In genomic region chr5:81749562-81750307, GRCh38 we compare ENCODE assay signal across 9 cellular contexts. TPM values are rescaled to one million over a fixed set of nuclear protein-coding genes. Genes with fewer than 3 reads are reported as not detected.
A peak's percentile ranks its signal among the peaks of the same experiment; 100 is the strongest.
DNase-seq lines count a peak whose midpoint lies in the region; ATAC-seq and TF ChIP-seq lines count a peak whose summit lies in the region.
"Had no signal": no experiment of that assay in that cellular context is flagged by ENCODE, and none has a peak within 500 bp of the region (broad histone marks: within the 10 kb centered on the region; RNA-seq: fewer than 3 reads in every experiment).

No MANE protein-coding gene starts in this region.

- H3K27me3 ChIP-seq in parathyroid adenoma (ENCODE audit: control insufficient read depth, insufficient read depth, low read length) (no peaks in the 10 kb centered on the region), aorta (ENCODE audit: control insufficient read depth in 1 of 2, insufficient read depth in 2 of 2, low read length in 1 of 2) (no peaks in the 10 kb centered on the region)

- peak overlapping the region; percentile 13 for H3K27ac ChIP-seq in parathyroid adenoma
- peak overlapping the region in 1 of 2 donors; percentile 74 for H3K27ac ChIP-seq in aorta (ENCODE audit: low read depth in 1 of 2, low read length in 2 of 2)
- H3K27ac ChIP-seq: C4-2B had no signal

- peaks cover 10% of the 10 kb centered on the region for H3K4me1 ChIP-seq in parathyroid adenoma
- no peaks in the 10 kb centered on the region for H3K4me1 ChIP-seq in aorta (ENCODE audit: control insufficient read depth in 1 of 2, insufficient read depth in 2 of 2, low read length in 2 of 2)

- intact Hi-C loops in aorta (cut with DNase I), result loop anchor here (2.0 to 10.0 kb wide), 6 partner anchors 37 to 515 kb away; partner anchors contain the start of genes ATG10 (in 2 of the 2) and CKMT2 (in 1 of the 2)

- 1% methylated on average over 50 to 61 of the region's 61 CpGs for WGBS in aorta, 2 donors

- peaks cover 6% of the 10 kb centered on the region for H3K79me2 ChIP-seq in parathyroid adenoma

- peak; percentile 7 for DNase-seq in DMS79 treated with DMSO at 0.1 percent for 48 hours (lab: John Stamatoyannopoulos, UW)
- no peak for DNase-seq in DMS79 (lab: John Stamatoyannopoulos, UW)
- peak; percentile 15 for DNase-seq in NCI-H2227 treated with DMSO at 0.1 percent for 48 hours (lab: John Stamatoyannopoulos, UW)
- DNase-seq in globus pallidus (ENCODE audit: low spot score), result peak; percentile 34
- DNase-seq in aorta, result peak; percentile 61 to 83

- H3K27ac Mint-ChIP-seq in activated T-helper 17 cell treated with anti-CD3 and anti-CD28 coated beads, Interleukin-2, amount 50 U/mL, for 72 hours, result peak overlapping the region; percentile 79

- peak overlapping the region; percentile 47 for H2AFZ ChIP-seq in parathyroid adenoma

- H3K9me3 ChIP-seq in parathyroid adenoma (ENCODE audit: control insufficient read depth, low read length) (no peaks in the 10 kb centered on the region), aorta (ENCODE audit: control insufficient read depth, low read length) (no peaks in the 10 kb centered on the region)

- H3K9ac ChIP-seq in parathyroid adenoma, result no peak overlapping the region

- H3K9me3 Mint-ChIP-seq in activated T-helper 17 cell treated with anti-CD3 and anti-CD28 coated beads, Interleukin-2, amount 50 U/mL, for 72 hours, result no peaks in the 10 kb centered on the region

- no peaks in the 10 kb centered on the region for H3K36me3 Mint-ChIP-seq in activated T-helper 17 cell treated with anti-CD3 and anti-CD28 coated beads, Interleukin-2, amount 50 U/mL, for 72 hours (ENCODE audit: low read depth)

- peaks cover 5% of the 10 kb centered on the region for H3K4me1 Mint-ChIP-seq in activated T-helper 17 cell treated with anti-CD3 and anti-CD28 coated beads, Interleukin-2, amount 50 U/mL, for 72 hours

- H3K4me2 ChIP-seq in parathyroid adenoma (ENCODE audit: low read length), result peak overlapping the region; percentile 70

- TF ChIP-seq CTCF in parathyroid adenoma (IDR thresholded peaks at IDR 0.05), result no peak

- H3K27me3 Mint-ChIP-seq in activated T-helper 17 cell treated with anti-CD3 and anti-CD28 coated beads, Interleukin-2, amount 50 U/mL, for 72 hours, result no peaks in the 10 kb centered on the region

- no peaks in the 10 kb centered on the region for H3K36me3 ChIP-seq in parathyroid adenoma (ENCODE audit: control insufficient read depth, insufficient read depth, low read length)
- H3K36me3 ChIP-seq in aorta (ENCODE audit: control insufficient read depth in 1 of 2, insufficient read depth in 2 of 2, low read length in 1 of 2), result no peaks in the 10 kb centered on the region

- peak overlapping the region; percentile 80 for H3K4me3 Mint-ChIP-seq in activated T-helper 17 cell treated with anti-CD3 and anti-CD28 coated beads, Interleukin-2, amount 50 U/mL, for 72 hours

- ATAC-seq in HG02588 (IDR thresholded peaks at IDR 0.05; ENCODE audit: unreplicated experiment) (peak; percentile 23), aorta (ENCODE audit: low FRiP score) (no peak)
- ATAC-seq in activated T-helper 17 cell treated with anti-CD3 and anti-CD28 coated beads, Interleukin-2, amount 50 U/mL, for 72 hours (replicated peaks), result peak; percentile 5

- H3K4me3 ChIP-seq in parathyroid adenoma (ENCODE audit: low read depth, low read length) (peak overlapping the region; percentile 67), aorta (ENCODE audit: low read length in 2 of 2) (peak overlapping the region; percentile 94 to 95)

RNA-seq across cellular contexts. Expression of gene SSBP2, which starts 1.2 kb away (rescaled TPM):
- total RNA-seq in activated T-helper 17 cell treated with anti-CD3 and anti-CD28 coated beads, Interleukin-2, amount 50 U/mL, for 72 hours, result 10 to 100 TPM; 12.5 to 18.3 TPM
- total RNA-seq in aorta, result 10 to 100 TPM; 73.7 to 92.0 TPM
- polyA plus RNA-seq in aorta, result 10 to 100 TPM; 36.2 to 60.9 TPM
